ENCODE assay signal across 28 cellular contexts in genomic region chr12:105014603-105015002, GRCh38.
"Had no signal": no experiment of that assay in that cellular context is flagged by ENCODE, and none has a peak within 500 bp of the region (broad histone marks: within the 10 kb centered on the region; RNA-seq: fewer than 3 reads in every experiment).

No MANE protein-coding gene starts in this region.

- H3K27ac ChIP-seq: adrenal gland, ascending aorta, breast epithelium, cardiac muscle cell, coronary artery, dorsolateral prefrontal cortex had no signal

- FAIRE-seq: frontal cortex had no signal

- DNase-seq: activated CD4-positive, alpha-beta memory T cell treated with anti-CD3 and anti-CD28 coated beads for 36 hours; activated CD4-positive, alpha-beta T cell treated with anti-CD3 and anti-CD28 coated beads for 36 hours; activated CD4-positive, alpha-beta T cell treated with anti-CD3 and anti-CD28 coated beads, Interleukin-2, amount 10 ng/mL, durations not matched to agents 24 days and 14 days; activated CD4-positive, CD25-positive, alpha-beta regulatory T cell; activated CD4-positive, CD25-positive, alpha-beta regulatory T cell treated with anti-CD3 and anti-CD28 coated beads, Interleukin-2, amount 50 U/mL, for 72 hours; activated CD8-positive, alpha-beta memory T cell treated with anti-CD3 and anti-CD28 coated beads, Interleukin-2, amount 10 ng/mL, durations not matched to agents 7 days and 5 days; activated CD8-positive, alpha-beta memory T cell treated with anti-CD3 and anti-CD28 coated beads, Interleukin-2, amount 50 U/mL, for 4 hours; activated CD8-positive, alpha-beta T cell treated with anti-CD3 and anti-CD28 coated beads, Interleukin-2, amount 10 ng/mL, durations not matched to agents 7 days and 5 days; activated effector memory CD4-positive, alpha-beta T cell treated with anti-CD3 and anti-CD28 coated beads, Interleukin-2, amount 50 U/mL, for 16 hours; activated naive CD4-positive, alpha-beta T cell treated with anti-CD3 and anti-CD28 coated beads for 36 hours; activated naive CD8-positive, alpha-beta T cell treated with anti-CD3 and anti-CD28 coated beads for 36 hours; activated naive CD8-positive, alpha-beta T cell treated with anti-CD3 and anti-CD28 coated beads, Interleukin-2, amount 50 U/mL, for 24 hours; activated T-cell treated with anti-CD3 and anti-CD28 coated beads, Interleukin-2, amount 50 U/mL, for 1 hour; activated T-cell treated with anti-CD3 and anti-CD28 coated beads, Interleukin-2, amount 50 U/mL, for 48 hours; adrenal gland; amygdala; central memory CD4-positive, alpha-beta T cell; cerebellar nuclear complex; dorsolateral prefrontal cortex; effector memory CD4-positive, alpha-beta T cell; endodermal cell; T-helper 2 cell had no signal

- H3K36me3 ChIP-seq: adrenal gland, breast epithelium, cardiac muscle cell had no signal

- H3K9me3 ChIP-seq: adrenal gland, breast epithelium had no signal

- H3K27me3 ChIP-seq: adrenal gland, ascending aorta, breast epithelium, cardiac muscle cell, dorsolateral prefrontal cortex had no signal

- H3K4me1 ChIP-seq: adrenal gland, ascending aorta, breast epithelium had no signal

- H3K4me3 ChIP-seq: adrenal gland, ascending aorta, breast epithelium, cardiac muscle cell, coronary artery, dorsolateral prefrontal cortex had no signal

- ATAC-seq: activated CD8-positive, alpha-beta memory T cell treated with anti-CD3 and anti-CD28 coated beads, Interleukin-2, amount 10 ng/mL, durations not matched to agents 7 days and 5 days; activated CD8-positive, alpha-beta T cell treated with anti-CD3 and anti-CD28 coated beads, Interleukin-2, amount 10 ng/mL, durations not matched to agents 7 days and 5 days; activated naive CD8-positive, alpha-beta T cell treated with anti-CD3 and anti-CD28 coated beads, Interleukin-2, amount 50 U/mL, for 24 hours; esophagus mucosa had no signal
